ENCODE assay signal across 9 cellular contexts in genomic region chr4:153651961-153652784, GRCh38.
DNase-seq lines count a peak whose midpoint lies in the region; ATAC-seq and TF ChIP-seq lines count a peak whose summit lies in the region.
"Had no signal": no experiment of that assay in that cellular context is flagged by ENCODE, and none has a peak within 500 bp of the region (broad histone marks: within the 10 kb centered on the region; RNA-seq: fewer than 3 reads in every experiment).

No MANE protein-coding gene starts in this region.

- no peak overlapping the region for H3K9ac ChIP-seq in DND-41 (ENCODE audit: low read depth, low read length)

- H3K27ac ChIP-seq in DND-41 (ENCODE audit: low read length), result peak overlapping the region; percentile 58
- H3K27ac ChIP-seq in caudate nucleus (ENCODE audit: low read depth, low read length), result peak overlapping the region; percentile 68
- H3K27ac ChIP-seq in neutrophil, result peak overlapping the region; percentile 90

- H3K4me2 ChIP-seq in DND-41 (ENCODE audit: insufficient read depth, low read length), result no peak overlapping the region

- no peaks in the 10 kb centered on the region for H4K20me1 ChIP-seq in DND-41 (ENCODE audit: insufficient read depth, low read length)

- TF ChIP-seq CTCF in DND-41 (IDR thresholded peaks at IDR 0.05; ENCODE audit: borderline replicate concordance, extremely low read depth, low read length, poor library complexity, severe bottlenecking) (no peak), neutrophil (IDR thresholded peaks at IDR 0.05) (peak; percentile 14)

- H3K27me3 ChIP-seq in DND-41 (ENCODE audit: insufficient read depth, low read length, poor library complexity), result no peaks in the 10 kb centered on the region
- no peaks in the 10 kb centered on the region for H3K27me3 ChIP-seq in neutrophil

- peak overlapping the region; percentile 67 for H2AFZ ChIP-seq in DND-41 (ENCODE audit: low read depth, low read length)

- H3K79me2 ChIP-seq in DND-41 (ENCODE audit: insufficient read depth, low read length), result no peaks in the 10 kb centered on the region

- H3K4me1 ChIP-seq in DND-41 (ENCODE audit: insufficient read depth, low read length), result peaks cover 23% of the 10 kb centered on the region
- H3K4me1 ChIP-seq in neutrophil (ENCODE audit: control insufficient read depth in 1 of 2, insufficient read depth in 1 of 2, low read depth in 1 of 2, low read length in 1 of 2), result peaks cover 95 to 97% of the 10 kb centered on the region in 2 experiments

- DNase-seq in DND-41, result no peak
- peak; percentile 16 for DNase-seq in RKO (ENCODE audit: low spot score)
- DNase-seq in caudate nucleus (lab: John Stamatoyannopoulos, UW), result peak in 2 of 61 donors; percentile 13 to 19
- DNase-seq in central memory CD4-positive, alpha-beta T cell, result no peak
- DNase-seq in activated gamma-delta T cell treated with Interleukin-2 at 50 U/mL for 16 hours, result no peak
- DNase-seq in NCI-H510A (lab: John Stamatoyannopoulos, UW), result no peak
- DNase-seq: NCI-H2171 had no signal

- no peaks in the 10 kb centered on the region for H3K9me3 ChIP-seq in DND-41 (ENCODE audit: insufficient read depth, low read length, severe bottlenecking)
- H3K9me3 ChIP-seq in neutrophil, result no peaks in the 10 kb centered on the region

- H3K4me3 ChIP-seq in DND-41 (ENCODE audit: low read depth in 1 of 2, low read length in 2 of 2) (no peak overlapping the region), neutrophil (ENCODE audit: low read depth in 1 of 2, low read length in 1 of 2) (peak overlapping the region; percentile 24 to 34)

- no peak for ATAC-seq in DND-41 (ENCODE audit: insufficient read depth, low read depth)
- no peak for ATAC-seq in GM19351 (IDR thresholded peaks at IDR 0.05; ENCODE audit: unreplicated experiment)

- H3K36me3 ChIP-seq in DND-41 (ENCODE audit: insufficient read depth, low read length) (no peaks in the 10 kb centered on the region), neutrophil (no peaks in the 10 kb centered on the region)

Comparison
In these comparisons a context has a peak if more than half of its experiments do, and no peak if none do; other contexts are left out.
1. H3K4me3 ChIP-seq: peak in neutrophil (2 of 2); none in DND-41 (0 of 2).
2. Peak in every context shown above with its lines, with median percentiles within 50 percentile points of each other: H3K27ac ChIP-seq.